In the genomic region with DNA sequence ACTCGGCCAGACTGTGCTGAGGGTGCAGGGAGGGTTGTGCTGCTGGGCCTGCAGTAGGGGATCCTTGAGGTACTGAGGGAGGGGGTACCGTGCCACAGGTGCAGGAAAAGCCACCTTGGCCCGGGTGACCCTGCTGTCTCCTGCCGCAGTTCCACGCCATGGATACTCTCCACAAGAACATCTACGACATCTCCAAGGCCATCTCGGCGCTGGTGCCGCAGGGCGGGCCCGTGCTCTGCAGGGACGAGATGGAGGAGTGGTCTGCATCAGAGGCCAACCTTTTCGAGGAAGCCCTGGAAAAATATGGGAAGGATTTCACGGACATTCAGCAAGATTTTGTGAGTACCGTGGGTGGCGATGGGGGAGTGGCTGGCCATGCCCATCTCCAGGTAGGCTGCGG, we compare ENCODE assay signal across 36 cellular contexts. TPM values are rescaled to one million over a fixed set of nuclear protein-coding genes. Genes with fewer than 3 reads are reported as not detected.
"Had no signal": no experiment of that assay in that cellular context is flagged by ENCODE, and none has a peak within 500 bp of the region (broad histone marks: within the 10 kb centered on the region; RNA-seq: fewer than 3 reads in every experiment).

No MANE protein-coding gene starts in this region.

- H3K36me3 ChIP-seq: breast epithelium had no signal

- H3K4me1 Mint-ChIP-seq: activated B cell treated with CpG ODN at 0.5 μM for 24 hours; activated CD4-positive, alpha-beta T cell treated with anti-CD3 and anti-CD28 coated beads, Interleukin-2, amount 10 ng/mL, durations not matched to agents 24 days and 14 days; activated naive CD8-positive, alpha-beta T cell treated with anti-CD3 and anti-CD28 coated beads for 36 hours; activated T-helper 17 cell treated with anti-CD3 and anti-CD28 coated beads, Interleukin-2, amount 50 U/mL, for 72 hours had no signal

- H3K4me3 ChIP-seq: adrenal gland, body of pancreas, breast epithelium had no signal

- H3K4me1 ChIP-seq: adrenal gland, body of pancreas, breast epithelium had no signal

- DNase-seq: activated B cell treated with CpG ODN at 0.5 μM for 24 hours; activated CD4-positive, alpha-beta memory T cell treated with anti-CD3 and anti-CD28 coated beads for 36 hours; activated CD4-positive, alpha-beta T cell treated with anti-CD3 and anti-CD28 coated beads for 4 hours; activated CD4-positive, alpha-beta T cell treated with anti-CD3 and anti-CD28 coated beads, Interleukin-2, amount 10 ng/mL, durations not matched to agents 24 days and 14 days; activated CD4-positive, alpha-beta T cell treated with anti-CD3 and anti-CD28 coated beads, Interleukin-2, amount 50 U/mL, for 1 hour; activated CD4-positive, alpha-beta T cell treated with anti-CD3 and anti-CD28 coated beads, Interleukin-2, amount 50 U/mL, for 4 hours; activated CD4-positive, CD25-positive, alpha-beta regulatory T cell treated with anti-CD3 and anti-CD28 coated beads, Interleukin-2, amount 50 U/mL, for 72 hours; activated CD8-positive, alpha-beta memory T cell treated with anti-CD3 and anti-CD28 coated beads, Interleukin-2, amount 50 U/mL, for 4 hours; activated CD8-positive, alpha-beta T cell treated with anti-CD3 and anti-CD28 coated beads for 36 hours; activated effector memory CD4-positive, alpha-beta T cell treated with anti-CD3 and anti-CD28 coated beads, Interleukin-2, amount 50 U/mL, for 16 hours; activated gamma-delta T cell treated with Interleukin-2 at 50 U/mL for 16 hours; activated naive CD4-positive, alpha-beta T cell; activated naive CD4-positive, alpha-beta T cell treated with anti-CD3 and anti-CD28 coated beads for 36 hours; activated naive CD4-positive, alpha-beta T cell treated with anti-CD3 and anti-CD28 coated beads, Interleukin-2, amount 50 U/mL, for 16 hours; activated naive CD8-positive, alpha-beta T cell treated with anti-CD3 and anti-CD28 coated beads for 36 hours; activated T-cell treated with anti-CD3 and anti-CD28 coated beads for 4 hours; activated T-cell treated with anti-CD3 and anti-CD28 coated beads, Interleukin-2, amount 50 U/mL, for 1 hour; activated T-cell treated with anti-CD3 and anti-CD28 coated beads, Interleukin-2, amount 50 U/mL, for 72 hours; adrenal gland; amniotic stem cell; aorta; body of pancreas; brain microvascular endothelial cell; central memory CD4-positive, alpha-beta T cell; T-helper 1 cell; T-helper 2 cell; T-helper 9 cell had no signal

- H3K27ac ChIP-seq: adrenal gland, body of pancreas, brain microvascular endothelial cell, breast epithelium, VCaP had no signal

- FAIRE-seq: astrocyte, TTC549 had no signal

- H3K9me3 Mint-ChIP-seq: activated B cell treated with CpG ODN at 0.5 μM for 24 hours; activated CD4-positive, alpha-beta memory T cell treated with anti-CD3 and anti-CD28 coated beads for 36 hours; activated CD4-positive, alpha-beta T cell treated with anti-CD3 and anti-CD28 coated beads, Interleukin-2, amount 10 ng/mL, durations not matched to agents 24 days and 14 days; activated CD8-positive, alpha-beta T cell treated with anti-CD3 and anti-CD28 coated beads for 36 hours; activated naive CD4-positive, alpha-beta T cell treated with anti-CD3 and anti-CD28 coated beads for 36 hours; activated naive CD4-positive, alpha-beta T cell treated with anti-CD3 and anti-CD28 coated beads, Interleukin-2, amount 50 U/mL, for 72 hours; activated naive CD8-positive, alpha-beta T cell treated with anti-CD3 and anti-CD28 coated beads for 36 hours; activated T-cell treated with anti-CD3 and anti-CD28 coated beads, Interleukin-2, amount 50 U/mL, for 72 hours; activated T-helper 1 cell treated with anti-CD3 and anti-CD28 coated beads, Interleukin-12 subunit alpha, Interleukin-12 subunit beta, Interleukin-2, Interleukin-4 antibody, amounts not matched to agents 30 ng/mL and 10 ng/mL and 1 ng/mL, durations not matched to agents 14 hours and 24 hours and 36 hours; activated T-helper 17 cell treated with anti-CD3 and anti-CD28 coated beads, Interleukin-2, amount 50 U/mL, for 72 hours; T-helper 1 cell treated with Interleukin-12 subunit alpha and Interleukin-12 subunit beta and Interleukin-4 antibody, amounts not matched to agents 30 μg/mL and 1 μg/mL, for 36 hours; T-helper 2 cell treated with Interferon-gamma antibody and Interleukin-4, amounts not matched to agents 5 μg/mL and 100 μg/mL, for 36 hours had no signal

- H3K27ac Mint-ChIP-seq: activated B cell treated with CpG ODN at 0.5 μM for 24 hours; activated CD4-positive, alpha-beta memory T cell treated with anti-CD3 and anti-CD28 coated beads for 36 hours; activated CD4-positive, alpha-beta T cell treated with anti-CD3 and anti-CD28 coated beads, Interleukin-2, amount 10 ng/mL, durations not matched to agents 24 days and 14 days; activated CD8-positive, alpha-beta T cell treated with anti-CD3 and anti-CD28 coated beads for 36 hours; activated naive CD4-positive, alpha-beta T cell treated with anti-CD3 and anti-CD28 coated beads for 36 hours; activated naive CD8-positive, alpha-beta T cell treated with anti-CD3 and anti-CD28 coated beads for 36 hours; activated T-cell treated with anti-CD3 and anti-CD28 coated beads, Interleukin-2, amount 50 U/mL, for 72 hours; activated T-helper 1 cell treated with anti-CD3 and anti-CD28 coated beads, Interleukin-12 subunit alpha, Interleukin-12 subunit beta, Interleukin-2, Interleukin-4 antibody, amounts not matched to agents 30 ng/mL and 10 ng/mL and 1 ng/mL, durations not matched to agents 14 hours and 24 hours and 36 hours; activated T-helper 17 cell treated with anti-CD3 and anti-CD28 coated beads, Interleukin-2, amount 50 U/mL, for 72 hours; T-helper 1 cell treated with Interleukin-12 subunit alpha and Interleukin-12 subunit beta and Interleukin-4 antibody, amounts not matched to agents 30 μg/mL and 1 μg/mL, for 36 hours; T-helper 2 cell treated with Interferon-gamma antibody and Interleukin-4, amounts not matched to agents 5 μg/mL and 100 μg/mL, for 36 hours had no signal

- H3K27me3 Mint-ChIP-seq: activated B cell treated with CpG ODN at 0.5 μM for 24 hours; activated CD4-positive, alpha-beta memory T cell treated with anti-CD3 and anti-CD28 coated beads for 36 hours; activated CD4-positive, alpha-beta T cell treated with anti-CD3 and anti-CD28 coated beads, Interleukin-2, amount 10 ng/mL, durations not matched to agents 24 days and 14 days; activated CD8-positive, alpha-beta T cell treated with anti-CD3 and anti-CD28 coated beads for 36 hours; activated naive CD8-positive, alpha-beta T cell treated with anti-CD3 and anti-CD28 coated beads for 36 hours; activated T-helper 17 cell treated with anti-CD3 and anti-CD28 coated beads, Interleukin-2, amount 50 U/mL, for 72 hours had no signal

- H3K4me3 Mint-ChIP-seq: activated B cell treated with CpG ODN at 0.5 μM for 24 hours; activated CD4-positive, alpha-beta memory T cell treated with anti-CD3 and anti-CD28 coated beads for 36 hours; activated CD4-positive, alpha-beta T cell treated with anti-CD3 and anti-CD28 coated beads, Interleukin-2, amount 10 ng/mL, durations not matched to agents 24 days and 14 days; activated CD8-positive, alpha-beta T cell treated with anti-CD3 and anti-CD28 coated beads for 36 hours; activated naive CD4-positive, alpha-beta T cell treated with anti-CD3 and anti-CD28 coated beads for 36 hours; activated naive CD8-positive, alpha-beta T cell treated with anti-CD3 and anti-CD28 coated beads for 36 hours; activated T-cell treated with anti-CD3 and anti-CD28 coated beads, Interleukin-2, amount 50 U/mL, for 72 hours; activated T-helper 1 cell treated with anti-CD3 and anti-CD28 coated beads, Interleukin-12 subunit alpha, Interleukin-12 subunit beta, Interleukin-2, Interleukin-4 antibody, amounts not matched to agents 30 ng/mL and 10 ng/mL and 1 ng/mL, durations not matched to agents 14 hours and 24 hours and 36 hours; activated T-helper 17 cell treated with anti-CD3 and anti-CD28 coated beads, Interleukin-2, amount 50 U/mL, for 72 hours; T-helper 1 cell treated with Interleukin-12 subunit alpha and Interleukin-12 subunit beta and Interleukin-4 antibody, amounts not matched to agents 30 μg/mL and 1 μg/mL, for 36 hours; T-helper 2 cell treated with Interferon-gamma antibody and Interleukin-4, amounts not matched to agents 5 μg/mL and 100 μg/mL, for 36 hours had no signal

- H3K27me3 ChIP-seq: adrenal gland, body of pancreas, brain microvascular endothelial cell, breast epithelium had no signal

- H3K9me3 ChIP-seq: adrenal gland, body of pancreas, breast epithelium had no signal

RNA-seq across cellular contexts. Expression of a gene that starts 14.0 kb away (rescaled TPM):
- total RNA-seq: activated naive CD4-positive, alpha-beta T cell treated with anti-CD3 and anti-CD28 coated beads for 36 hours; activated T-helper 1 cell treated with anti-CD3 and anti-CD28 coated beads, Interleukin-12 subunit alpha, Interleukin-12 subunit beta, Interleukin-2, Interleukin-4 antibody, amounts not matched to agents 30 ng/mL and 10 ng/mL and 1 ng/mL, durations not matched to agents 14 hours and 24 hours and 36 hours had no signal
